8 cellular contexts compared by ENCODE assay signal in genomic region chr14:104724407-104724980, GRCh38. TPM values are rescaled to one million over a fixed set of nuclear protein-coding genes. Genes with fewer than 3 reads are reported as not detected.
DNase-seq lines count a peak whose midpoint lies in the region; ATAC-seq and TF ChIP-seq lines count a peak whose summit lies in the region.

No MANE protein-coding gene starts in this region.

- no peak overlapping the region for H3K23ac ChIP-seq in trophoblast cell (ENCODE audit: low read length)

- peak overlapping the region; percentile 75 for H2AFZ ChIP-seq in trophoblast cell (ENCODE audit: insufficient read depth, low read length, poor library complexity)

- H3K27ac ChIP-seq in gastroesophageal sphincter (peak overlapping the region in 3 of 4 donors; percentile 49 to 78 (median 77)), trophoblast cell (ENCODE audit: low read depth, low read length) (no peak overlapping the region)

- H3K9me3 Mint-ChIP-seq in activated CD8-positive, alpha-beta T cell treated with anti-CD3 and anti-CD28 coated beads, Interleukin-2, amount 10 ng/mL, durations not matched to agents 7 days and 5 days (ENCODE audit: insufficient read depth) = no peaks in the 10 kb centered on the region

- WGBS in gastroesophageal sphincter (ENCODE audit: low coverage in 1 of 2), 2 donors = no CpG with 5 or more reads among the region's 27 CpGs
- WGBS in trophoblast cell (ENCODE audit: extremely low coverage, insufficient coverage, insufficient read length) = no CpG with 5 or more reads among the region's 27 CpGs

- peaks cover 3% of the 10 kb centered on the region for H3K4me1 Mint-ChIP-seq in activated CD8-positive, alpha-beta T cell treated with anti-CD3 and anti-CD28 coated beads, Interleukin-2, amount 10 ng/mL, durations not matched to agents 7 days and 5 days (ENCODE audit: low read depth)

- H3K27me3 Mint-ChIP-seq in activated CD8-positive, alpha-beta T cell treated with anti-CD3 and anti-CD28 coated beads, Interleukin-2, amount 10 ng/mL, durations not matched to agents 7 days and 5 days (ENCODE audit: low read depth) = no peaks in the 10 kb centered on the region

- H3K9ac ChIP-seq in trophoblast cell (ENCODE audit: low read length) = peak overlapping the region; percentile 71

- peak overlapping the region; percentile 39 to 77 for H3K4me3 ChIP-seq in gastroesophageal sphincter
- H3K4me3 ChIP-seq in trophoblast cell (ENCODE audit: low read depth, low read length) = peak overlapping the region; percentile 79

- H3K27ac Mint-ChIP-seq in activated CD8-positive, alpha-beta T cell treated with anti-CD3 and anti-CD28 coated beads, Interleukin-2, amount 10 ng/mL, durations not matched to agents 7 days and 5 days = no peak overlapping the region

- peak overlapping the region; percentile 52 for H3K4me3 Mint-ChIP-seq in activated CD8-positive, alpha-beta T cell treated with anti-CD3 and anti-CD28 coated beads, Interleukin-2, amount 10 ng/mL, durations not matched to agents 7 days and 5 days

- no peak for TF ChIP-seq POLR2A in gastroesophageal sphincter (IDR thresholded peaks at IDR 0.05)

- H4K12ac ChIP-seq in trophoblast cell (ENCODE audit: low read depth, low read length) = peak overlapping the region; percentile 90

- peak overlapping the region; percentile 55 for H2AK5ac ChIP-seq in trophoblast cell (ENCODE audit: low read length)

- H3K79me1 ChIP-seq in trophoblast cell (ENCODE audit: low read length) = peaks cover 2% of the 10 kb centered on the region

- POLR2A ChIA-PET in activated CD8-positive, alpha-beta T cell treated with anti-CD3 and anti-CD28 coated beads, Interleukin-2, amount 10 ng/mL, durations not matched to agents 7 days and 5 days (lab: Charles Lee) = interaction anchor here (1.0 kb wide), 1 partner anchor 28 kb away, joined by 6 read pairs; the partner anchor contains the start of gene SIVA1
- POLR2A ChIA-PET in GM10248 (lab: Yijun Ruan, JAX) = no interaction called here

- TF ChIP-seq EP300 in gastroesophageal sphincter (IDR thresholded peaks at IDR 0.05) = no peak

- CTCF ChIA-PET in activated CD8-positive, alpha-beta T cell treated with anti-CD3 and anti-CD28 coated beads, Interleukin-2, amount 10 ng/mL, durations not matched to agents 7 days and 5 days (lab: Charles Lee) = interaction anchor here (0.6 to 1.5 kb wide), 4 partner anchors 9 to 46 kb away, joined by 3 to 4 read pairs (median 4); no protein-coding TSS in a partner anchor
- CTCF ChIA-PET in GM10248 (lab: Yijun Ruan, JAX) = interaction anchor here (1.1 to 4.0 kb wide), 3 partner anchors 16 to 102 kb away, joined by 3 to 24 read pairs (median 6); no protein-coding TSS in a partner anchor

- no peaks in the 10 kb centered on the region for H3K9me3 ChIP-seq in gastroesophageal sphincter
- peaks cover 3% of the 10 kb centered on the region for H3K9me3 ChIP-seq in trophoblast cell (ENCODE audit: insufficient read depth, low read depth, low read length)

- DNase-seq in stimulated activated CD4-positive, alpha-beta T cell treated with anti-CD3 and anti-CD28 coated beads, Interleukin-15, amount 100 ng/mL, for 24 hours = peak; percentile 48
- DNase-seq in stimulated activated CD4-positive, alpha-beta T cell treated with anti-CD3 and anti-CD28 coated beads, Interleukin-1b, Interleukin-23, amount 100 ng/mL, for 48 hours = no peak
- DNase-seq in activated CD8-positive, alpha-beta T cell treated with anti-CD3 and anti-CD28 coated beads, Interleukin-2, amount 10 ng/mL, durations not matched to agents 7 days and 5 days = peak; percentile 29
- DNase-seq in trophoblast cell = peak in 1 of 2 donors; percentile 44
- DNase-seq in GM10248 (ENCODE audit: extremely low spot score) = no peak

- H3K18ac ChIP-seq in trophoblast cell (ENCODE audit: low read length) = peak overlapping the region; percentile 83

- no peak overlapping the region for H3K4ac ChIP-seq in trophoblast cell (ENCODE audit: low read depth, low read length)

- H2BK5ac ChIP-seq in trophoblast cell (ENCODE audit: low read depth, low read length, poor library complexity) = peak overlapping the region; percentile 69

- H3K36me3 ChIP-seq in gastroesophageal sphincter (peaks cover 0 to 9% of the 10 kb centered on the region in 2 donors), trophoblast cell (ENCODE audit: control insufficient read depth in 1 of 2, insufficient read depth in 2 of 2, low read length in 2 of 2) (peaks cover 19 to 20% of the 10 kb centered on the region in 2 experiments)

- peak overlapping the region; percentile 67 for H4K91ac ChIP-seq in trophoblast cell (ENCODE audit: low read depth, low read length)

- H2BK12ac ChIP-seq in trophoblast cell (ENCODE audit: low read length) = peak overlapping the region; percentile 53

- H3K79me2 ChIP-seq in trophoblast cell (ENCODE audit: control insufficient read depth, insufficient read depth, low read length, poor library complexity) = peaks cover 2% of the 10 kb centered on the region

- no peak for TF ChIP-seq CTCF in gastroesophageal sphincter (IDR thresholded peaks at IDR 0.05)
- no peak for TF ChIP-seq CTCF in GM10248 (IDR thresholded peaks at IDR 0.05; ENCODE audit: control extremely low read depth, extremely low read depth, low read depth, missing control alignments)

- ATAC-seq in activated CD8-positive, alpha-beta T cell treated with anti-CD3 and anti-CD28 coated beads, Interleukin-2, amount 10 ng/mL, durations not matched to agents 7 days and 5 days = peak; percentile 2
- ATAC-seq in gastroesophageal sphincter (peak; percentile 17), HG03442 (IDR thresholded peaks at IDR 0.05; ENCODE audit: unreplicated experiment) (no peak), GM21447 (IDR thresholded peaks at IDR 0.05; ENCODE audit: unreplicated experiment) (no peak)

- peak overlapping the region; percentile 62 for H2BK120ac ChIP-seq in trophoblast cell (ENCODE audit: insufficient read depth, low read length, poor library complexity)

- peaks cover 0 to 50% (median 11%) of the 10 kb centered on the region in 3 donors for H3K4me1 ChIP-seq in gastroesophageal sphincter
- H3K4me1 ChIP-seq in trophoblast cell (ENCODE audit: control insufficient read depth in 1 of 2, insufficient read depth in 2 of 2, low read length in 2 of 2) = peaks cover 3 to 16% of the 10 kb centered on the region in 2 experiments

- H4K8ac ChIP-seq in trophoblast cell (ENCODE audit: low read depth, low read length) = peak overlapping the region; percentile 93

- peaks cover 6% of the 10 kb centered on the region for H3K36me3 Mint-ChIP-seq in activated CD8-positive, alpha-beta T cell treated with anti-CD3 and anti-CD28 coated beads, Interleukin-2, amount 10 ng/mL, durations not matched to agents 7 days and 5 days (ENCODE audit: low read depth)

- H3K27me3 ChIP-seq in gastroesophageal sphincter (no peaks in the 10 kb centered on the region), trophoblast cell (ENCODE audit: insufficient read depth, low read length) (no peaks in the 10 kb centered on the region)

- peak overlapping the region; percentile 94 for H3K4me2 ChIP-seq in trophoblast cell (ENCODE audit: low read length)

- H3K14ac ChIP-seq in trophoblast cell (ENCODE audit: low read length) = peak overlapping the region; percentile 90

RNA-seq across cellular contexts. Expression of gene ADSS1, which starts 0.5 kb away (rescaled TPM):
- total RNA-seq in activated CD8-positive, alpha-beta T cell treated with anti-CD3 and anti-CD28 coated beads, Interleukin-2, amount 10 ng/mL, durations not matched to agents 7 days and 5 days = 1 to 10 TPM; 1.8 TPM
- total RNA-seq in gastroesophageal sphincter = 10 to 100 TPM in 2 of 4 donors, 1 to 10 TPM in 2; 5.1 to 32.2 (median 8.8) TPM
- 2.9 and 3.4 TPM in 2 replicates for polyA plus RNA-seq in trophoblast cell (2013)

RNA-seq across cellular contexts. Expression of gene SIVA1, which starts 28.5 kb away (rescaled TPM):
- 100 to 1,000 TPM; 175 to 186 TPM for total RNA-seq in activated CD8-positive, alpha-beta T cell treated with anti-CD3 and anti-CD28 coated beads, Interleukin-2, amount 10 ng/mL, durations not matched to agents 7 days and 5 days
- total RNA-seq in gastroesophageal sphincter = 100 to 1,000 TPM; 188 to 513 (median 363) TPM
- polyA plus RNA-seq in trophoblast cell (2013) = 88.0 and 93.0 TPM in 2 replicates

RNA-seq across cellular contexts. Expression of gene INF2, which starts 35.1 kb away (rescaled TPM):
- total RNA-seq in activated CD8-positive, alpha-beta T cell treated with anti-CD3 and anti-CD28 coated beads, Interleukin-2, amount 10 ng/mL, durations not matched to agents 7 days and 5 days = 100 to 1,000 TPM; 155 to 159 TPM
- total RNA-seq in gastroesophageal sphincter = 100 to 1,000 TPM in 1 of 4 donors, 10 to 100 TPM in 3; 44.6 to 102 (median 64.7) TPM
- 87.6 and 90.6 TPM in 2 replicates for polyA plus RNA-seq in trophoblast cell (2013)

Comparison
In these comparisons a context has a peak if more than half of its experiments do, and no peak if none do; other contexts are left out.
1. DNase-seq: peak in stimulated activated CD4-positive, alpha-beta T cell treated with anti-CD3 and anti-CD28 coated beads, Interleukin-15, amount 100 ng/mL, for 24 hours (single experiment) and activated CD8-positive, alpha-beta T cell treated with anti-CD3 and anti-CD28 coated beads, Interleukin-2, amount 10 ng/mL, durations not matched to agents 7 days and 5 days (single experiment); none in stimulated activated CD4-positive, alpha-beta T cell treated with anti-CD3 and anti-CD28 coated beads, Interleukin-1b, Interleukin-23, amount 100 ng/mL, for 48 hours (single experiment) and GM10248 (single experiment).
2. ATAC-seq: peak in activated CD8-positive, alpha-beta T cell treated with anti-CD3 and anti-CD28 coated beads, Interleukin-2, amount 10 ng/mL, durations not matched to agents 7 days and 5 days (single experiment) and gastroesophageal sphincter (single experiment); none in HG03442 (single experiment) and GM21447 (single experiment).